Comparison of ENCODE assay signal across 23 cellular contexts in genomic region chr2:42250925-42251324, GRCh38.
"Had no signal": no experiment of that assay in that cellular context is flagged by ENCODE, and none has a peak within 500 bp of the region (broad histone marks: within the 10 kb centered on the region; RNA-seq: fewer than 3 reads in every experiment).

No MANE protein-coding gene starts in this region.

- DNase-seq: activated CD4-positive, alpha-beta T cell treated with anti-CD3 and anti-CD28 coated beads for 4 hours; activated CD4-positive, alpha-beta T cell treated with anti-CD3 and anti-CD28 coated beads, Interleukin-2, amount 50 U/mL, for 48 hours; activated CD8-positive, alpha-beta memory T cell treated with anti-CD3 and anti-CD28 coated beads, Interleukin-2, amount 50 U/mL, for 48 hours; activated naive CD4-positive, alpha-beta T cell treated with anti-CD3 and anti-CD28 coated beads for 36 hours; activated T-cell treated with anti-CD3 and anti-CD28 coated beads, Interleukin-2, amount 50 U/mL, for 4 hours; amniotic stem cell; brain microvascular endothelial cell; cortex of kidney; head of caudate nucleus; hippocampal formation; kidney; left colon; mammary epithelial cell; naive B cell; right cardiac atrium; stimulated activated CD4-positive, alpha-beta T cell treated with anti-CD3 and anti-CD28 coated beads, Interleukin-2, amount 100 ng/mL, for 48 hours; stimulated activated naive CD8-positive, alpha-beta T cell treated with anti-CD3 and anti-CD28 coated beads, Interleukin-15, Interleukin-2, amounts not matched to agents 100 U/mL and 50 U/mL, for 24 hours; T-helper 1 cell; trophoblast cell; uterus had no signal

- H3K27ac Mint-ChIP-seq: activated naive CD4-positive, alpha-beta T cell treated with anti-CD3 and anti-CD28 coated beads for 36 hours; mesothelial cell of epicardium had no signal

- H3K27me3 Mint-ChIP-seq: naive B cell had no signal

- H3K9me3 Mint-ChIP-seq: activated naive CD4-positive, alpha-beta T cell treated with anti-CD3 and anti-CD28 coated beads for 36 hours; activated T-cell treated with anti-CD3 and anti-CD28 coated beads, Interleukin-2, amount 50 U/mL, for 4 hours; mesothelial cell of epicardium had no signal

- ATAC-seq: left colon; right cardiac atrium; stimulated activated naive CD8-positive, alpha-beta T cell treated with anti-CD3 and anti-CD28 coated beads, Interleukin-15, Interleukin-2, amounts not matched to agents 100 U/mL and 50 U/mL, for 24 hours had no signal

- H3K4me3 Mint-ChIP-seq: activated naive CD4-positive, alpha-beta T cell treated with anti-CD3 and anti-CD28 coated beads for 36 hours; activated T-cell treated with anti-CD3 and anti-CD28 coated beads, Interleukin-2, amount 50 U/mL, for 4 hours; mesothelial cell of epicardium; naive B cell had no signal

- FAIRE-seq: astrocyte, endothelial cell of umbilical vein, kidney had no signal
